In genomic region chr2:226698671-226699070, GRCh38 we compare ENCODE assay signal across 20 cellular contexts.
DNase-seq lines count a peak whose midpoint lies in the region; ATAC-seq and TF ChIP-seq lines count a peak whose summit lies in the region.
"Had no signal": no experiment of that assay in that cellular context is flagged by ENCODE, and none has a peak within 500 bp of the region (broad histone marks: within the 10 kb centered on the region; RNA-seq: fewer than 3 reads in every experiment).

No MANE protein-coding gene starts in this region.

- no peaks in the 10 kb centered on the region for H3K36me3 Mint-ChIP-seq in naive thymus-derived CD8-positive, alpha-beta T cell
- H3K36me3 Mint-ChIP-seq: CD14-positive monocyte; CD8-positive, alpha-beta memory T cell had no signal

- in situ Hi-C loops in IMR-90 (cut with MboI; ENCODE audit: low sequenced_read_pairs) = no loop called here

- BruUV-seq in IMR-90 (replicated peaks; lab: Mats Ljungman, UMichigan) = no TSS peak

- dilution Hi-C loops in IMR-90 (cut with HindIII; ENCODE audit: low sequenced_read_pairs, unreplicated experiment) = no loop called here

- no peak for TF ChIP-seq CTCF in right atrium auricular region (IDR thresholded peaks at IDR 0.05)
- TF ChIP-seq CTCF in IMR-90 (conservative IDR thresholded peaks at IDR 0.05; ENCODE audit: low read depth, low read length) = no peak

- H3K56ac ChIP-seq in IMR-90 (ENCODE audit: extremely low read depth, insufficient read depth, low read length) = no peak overlapping the region

- H3K9me3 ChIP-seq in right atrium auricular region (no peaks in the 10 kb centered on the region), IMR-90 (ENCODE audit: control insufficient read depth, insufficient read depth, low read length) (no peaks in the 10 kb centered on the region), mesenchymal stem cell (ENCODE audit: control insufficient read depth, low read length) (no peaks in the 10 kb centered on the region)
- H3K9me3 ChIP-seq: A549, BE2C had no signal

- H3K27me3 Mint-ChIP-seq in naive thymus-derived CD8-positive, alpha-beta T cell = peaks cover 0 to 19% (median 6%) of the 10 kb centered on the region in 5 donors
- H3K27me3 Mint-ChIP-seq: CD4-positive, alpha-beta T cell had no signal

- H2AK5ac ChIP-seq in IMR-90 (ENCODE audit: low read depth, low read length) (no peak overlapping the region), mesenchymal stem cell (ENCODE audit: low read length, severe bottlenecking) (no peak overlapping the region)

- H2BK15ac ChIP-seq in IMR-90 (ENCODE audit: low read depth, low read length) (no peak overlapping the region), mesenchymal stem cell (ENCODE audit: low read depth, poor library complexity, severe bottlenecking) (peak overlapping the region; percentile 20)

- H3K9ac ChIP-seq in IMR-90 (ENCODE audit: low read depth, low read length) (no peak overlapping the region), mesenchymal stem cell (ENCODE audit: low read length) (no peak overlapping the region)
- H3K9ac ChIP-seq: BLaER1 treated with 17β-estradiol and CSF1 and Interleukin-3, amounts not matched to agents 10 nM and 100 nM; GM23248 had no signal

- no peaks in the 10 kb centered on the region for H3K9me1 ChIP-seq in IMR-90 (ENCODE audit: insufficient read depth, low read length)

- H3K4me3 ChIP-seq in right atrium auricular region = no peak overlapping the region
- no peak overlapping the region for H3K4me3 ChIP-seq in IMR-90 (ENCODE audit: insufficient read depth, low read depth, low read length)
- H3K4me3 ChIP-seq in mesenchymal stem cell (ENCODE audit: insufficient read depth in 1 of 2, low read depth in 1 of 2, low read length in 2 of 2) = no peak overlapping the region
- H3K4me3 ChIP-seq: A549; BLaER1 treated with 17β-estradiol and CSF1 and Interleukin-3, amounts not matched to agents 10 nM and 100 nM; GM12878; GM23248 had no signal

- H2BK20ac ChIP-seq in IMR-90 (ENCODE audit: low read depth, low read length) = no peak overlapping the region

- POLR2A ChIA-PET in IMR-90 (lab: Charles Lee; ENCODE audit: unreplicated experiment) = no interaction called here
- POLR2A ChIA-PET in naive thymus-derived CD8-positive, alpha-beta T cell (lab: Charles Lee) = no interaction called here

- peaks cover 0 to 5% (median under 1%) of the 10 kb centered on the region in 4 donors for H3K4me1 Mint-ChIP-seq in naive thymus-derived CD8-positive, alpha-beta T cell
- H3K4me1 Mint-ChIP-seq: CD8-positive, alpha-beta memory T cell had no signal

- H3K27me3 ChIP-seq in right atrium auricular region (no peaks in the 10 kb centered on the region), IMR-90 (ENCODE audit: control insufficient read depth, insufficient read depth, low read length) (no peaks in the 10 kb centered on the region), mesenchymal stem cell (ENCODE audit: control insufficient read depth in 1 of 2, insufficient read depth in 1 of 2, low read length in 2 of 2) (no peaks in the 10 kb centered on the region)
- H3K27me3 ChIP-seq: BE2C had no signal

- CTCF ChIA-PET in IMR-90 (lab: Yijun Ruan, JAX) = no interaction called here

- H3K27ac Mint-ChIP-seq in naive thymus-derived CD8-positive, alpha-beta T cell = no peak overlapping the region
- H3K27ac Mint-ChIP-seq: CD14-positive monocyte; CD4-positive, alpha-beta T cell; CD8-positive, alpha-beta memory T cell had no signal

- no peaks in the 10 kb centered on the region for H3K9me3 Mint-ChIP-seq in naive thymus-derived CD8-positive, alpha-beta T cell
- H3K9me3 Mint-ChIP-seq: CD4-positive, alpha-beta T cell; CD8-positive, alpha-beta memory T cell had no signal

- DNase-seq in Right ventricle myocardium superior = no peak
- DNase-seq in right atrium auricular region (ENCODE audit: low spot score) = no peak
- DNase-seq in IMR-90 = no peak
- DNase-seq in mesenchymal stem cell = no peak
- DNase-seq in naive thymus-derived CD8-positive, alpha-beta T cell = no peak
- DNase-seq in superior temporal gyrus (ENCODE audit: extremely low spot score) = no peak
- DNase-seq: 8988T; ACHN; AML-193; CD4-positive, alpha-beta T cell; CD8-positive, alpha-beta memory T cell; DMS79; GDM1; H7 had no signal

- H4K91ac ChIP-seq in IMR-90 (ENCODE audit: insufficient read depth, low read depth, low read length) (no peak overlapping the region), mesenchymal stem cell (ENCODE audit: low read length) (no peak overlapping the region)

- H3K4ac ChIP-seq in IMR-90 (ENCODE audit: low read depth, low read length) (no peak overlapping the region), mesenchymal stem cell (ENCODE audit: low read depth in 1 of 2, low read length in 2 of 2) (no peak overlapping the region)

- no peak overlapping the region for H2BK120ac ChIP-seq in IMR-90 (ENCODE audit: low read depth, low read length)
- H2BK120ac ChIP-seq in mesenchymal stem cell (ENCODE audit: low read depth, low read length) = no peak overlapping the region

- TF ChIP-seq POLR2A in IMR-90 (IDR thresholded peaks at IDR 0.05; ENCODE audit: low read depth, low read length) = no peak

- H3K4me3 Mint-ChIP-seq in naive thymus-derived CD8-positive, alpha-beta T cell = no peak overlapping the region
- H3K4me3 Mint-ChIP-seq: CD14-positive monocyte; CD4-positive, alpha-beta T cell; CD8-positive, alpha-beta memory T cell had no signal

- peak; percentile 28 for ATAC-seq in Right ventricle myocardium superior (ENCODE audit: poor library complexity)
- no peak for ATAC-seq in IMR-90 (ENCODE audit: low read depth)
- ATAC-seq in naive thymus-derived CD8-positive, alpha-beta T cell = no peak
- ATAC-seq: A549, GM12878 had no signal

- intact Hi-C loops in Right ventricle myocardium superior (cut with DNase I) = no loop called here
- intact Hi-C loops in IMR-90 (cut with micrococcal nuclease) = no loop called here

- no peak overlapping the region for H2AK9ac ChIP-seq in IMR-90 (replicated peaks; ENCODE audit: low read depth, low read length, poor library complexity)

- H4K8ac ChIP-seq in IMR-90 (ENCODE audit: low read depth in 2 of 2, low read length in 2 of 2) = no peak overlapping the region
- no peak overlapping the region for H4K8ac ChIP-seq in mesenchymal stem cell (ENCODE audit: low read length)

- H3K14ac ChIP-seq in IMR-90 (replicated peaks; ENCODE audit: low read depth, low read length) (no peak overlapping the region), mesenchymal stem cell (ENCODE audit: low read length in 2 of 2) (no peak overlapping the region)

- H2BK12ac ChIP-seq in mesenchymal stem cell (ENCODE audit: low read length in 2 of 2) = no peak overlapping the region

- H3K4me2 ChIP-seq in IMR-90 (ENCODE audit: low read depth, low read length) (no peak overlapping the region), mesenchymal stem cell (ENCODE audit: low read length, poor library complexity, severe bottlenecking) (no peak overlapping the region)
- H3K4me2 ChIP-seq: A549; BLaER1 treated with 17β-estradiol and CSF1 and Interleukin-3, amounts not matched to agents 10 nM and 100 nM had no signal

- H2AFZ ChIP-seq in IMR-90 (replicated peaks; ENCODE audit: low read length, poor library complexity) (no peak overlapping the region), mesenchymal stem cell (ENCODE audit: low read depth, low read length) (no peak overlapping the region)
- H2AFZ ChIP-seq: GM23248 had no signal

- H3K79me1 ChIP-seq in IMR-90 (ENCODE audit: low read depth in 1 of 2, low read length in 2 of 2) (no peaks in the 10 kb centered on the region), mesenchymal stem cell (replicated peaks; ENCODE audit: low read length, poor library complexity, severe bottlenecking) (no peaks in the 10 kb centered on the region)

- H3K4me1 ChIP-seq in right atrium auricular region (peaks cover 0 to 19% of the 10 kb centered on the region in 2 donors), IMR-90 (ENCODE audit: control insufficient read depth, insufficient read depth, low read length) (peaks cover 2% of the 10 kb centered on the region), mesenchymal stem cell (ENCODE audit: control insufficient read depth, insufficient read depth, low read depth, low read length) (peaks cover 2% of the 10 kb centered on the region)
- H3K4me1 ChIP-seq: A549, BE2C had no signal

- H2BK5ac ChIP-seq in IMR-90 (ENCODE audit: low read depth, low read length, poor library complexity, severe bottlenecking) (no peak overlapping the region), mesenchymal stem cell (ENCODE audit: low read depth, low read length, poor library complexity, severe bottlenecking) (no peak overlapping the region)

- no peaks in the 10 kb centered on the region for H4K20me1 ChIP-seq in IMR-90 (ENCODE audit: insufficient read depth, low read length)
- H4K20me1 ChIP-seq: BLaER1 treated with 17β-estradiol and CSF1 and Interleukin-3, amounts not matched to agents 10 nM and 100 nM had no signal

- no peaks in the 10 kb centered on the region for H3K36me3 ChIP-seq in right atrium auricular region
- no peaks in the 10 kb centered on the region for H3K36me3 ChIP-seq in IMR-90 (ENCODE audit: control insufficient read depth, insufficient read depth, low read length)
- no peaks in the 10 kb centered on the region for H3K36me3 ChIP-seq in mesenchymal stem cell (ENCODE audit: control insufficient read depth in 1 of 2, insufficient read depth in 2 of 2, low read depth in 1 of 2, low read length in 2 of 2)
- H3K36me3 ChIP-seq: BE2C; BLaER1 treated with 17β-estradiol and CSF1 and Interleukin-3, amounts not matched to agents 10 nM and 100 nM had no signal

- H3K23ac ChIP-seq in IMR-90 (ENCODE audit: low read depth, low read length) (no peak overlapping the region), mesenchymal stem cell (ENCODE audit: low read length in 2 of 2) (no peak overlapping the region)

- no peak for TF ChIP-seq RAD21 in IMR-90 (IDR thresholded peaks at IDR 0.05; ENCODE audit: low read length)

- H3K27ac ChIP-seq in right atrium auricular region = peak overlapping the region in 1 of 2 donors; percentile 65
- H3K27ac ChIP-seq in IMR-90 (ENCODE audit: insufficient read depth, low read length) = no peak overlapping the region
- no peak overlapping the region for H3K27ac ChIP-seq in mesenchymal stem cell (ENCODE audit: low read length, poor library complexity, severe bottlenecking)
- H3K27ac ChIP-seq: A549, GM23248 had no signal

- no peak overlapping the region for H4K5ac ChIP-seq in IMR-90 (ENCODE audit: low read depth, low read length)

- H3K18ac ChIP-seq in IMR-90 (ENCODE audit: low read depth, low read length) = peak overlapping the region; percentile 34; the same call in 1 of the 2 replicates
- H3K18ac ChIP-seq in mesenchymal stem cell (ENCODE audit: low read depth in 1 of 2, low read length in 2 of 2) = no peak overlapping the region

TF ChIP-seq in IMR-90, 13 proteins besides CTCF, POLR2A, EP300 and RAD21:
- TF ChIP-seq CHD1 (IDR thresholded peaks at IDR 0.05; ENCODE audit: low read depth, low read length) (no peak), MAZ (IDR thresholded peaks at IDR 0.05; ENCODE audit: borderline replicate concordance, low read depth, low read length) (no peak), CEBPB (IDR thresholded peaks at IDR 0.05; ENCODE audit: low read depth, low read length) (no peak)
